Comparison of ENCODE assay signal across 17 cellular contexts in genomic region chr4:147836807-147837206, GRCh38.
DNase-seq lines count a peak whose midpoint lies in the region; ATAC-seq, FAIRE-seq and TF ChIP-seq lines count a peak whose summit lies in the region.
"Had no signal": no experiment of that assay in that cellular context is flagged by ENCODE, and none has a peak within 500 bp of the region (broad histone marks: within the 10 kb centered on the region; RNA-seq: fewer than 3 reads in every experiment).

No MANE protein-coding gene starts in this region.

- peak overlapping the region; percentile 80 for H3K4me2 ChIP-seq in GM12878 (ENCODE audit: control insufficient read depth, insufficient read depth)

- H3K27me3 Mint-ChIP-seq in CD4-positive, alpha-beta memory T cell = no peaks in the 10 kb centered on the region
- H3K27me3 Mint-ChIP-seq in nephron (ENCODE audit: low read depth) = no peaks in the 10 kb centered on the region

- FAIRE-seq in GM12878 (lab: Jason Lieb, UNC) = peak; percentile 41
- no peak for FAIRE-seq in frontal cortex (lab: Jason Lieb, UNC)
- no peak for FAIRE-seq in D721Med (lab: Jason Lieb, UNC)
- FAIRE-seq: HTR-8/SVneo, TTC549 had no signal

- intact Hi-C loops in CD4-positive, alpha-beta memory T cell (cut with micrococcal nuclease) = no loop called here
- intact Hi-C loops in GM12878 (cut with micrococcal nuclease; ENCODE audit: unreplicated experiment) = loop anchor here (5.0 kb wide), 1 partner anchor 50 kb away; no protein-coding TSS in a partner anchor

- H3K27me3 ChIP-seq in CD4-positive, alpha-beta memory T cell (ENCODE audit: insufficient read depth, low read length) = no peaks in the 10 kb centered on the region
- no peaks in the 10 kb centered on the region for H3K27me3 ChIP-seq in GM12878 (replicated peaks in 1 of 2; ENCODE audit: control insufficient read depth in 2 of 2, insufficient read depth in 2 of 2, low read length in 1 of 2)

- H3K79me2 ChIP-seq in GM12878 (ENCODE audit: control insufficient read depth, insufficient read depth, low read length) = peaks cover 8% of the 10 kb centered on the region

- RAD21 ChIA-PET in GM12878 (lab: Charles Lee; ENCODE audit: unreplicated experiment) = interaction anchor here (0.8 to 13.3 kb wide), 25 partner anchors 9 to 318 kb away, joined by 3 to 100 read pairs (median 4); partner anchors contain the start of genes ARHGAP10 and PRMT9

- POLR2A ChIA-PET in CD4-positive, alpha-beta memory T cell (lab: Charles Lee; ENCODE audit: partially characterized antibody) = no interaction called here
- POLR2A ChIA-PET in GM12878 (lab: Charles Lee) = interaction anchor here (0.7 to 1.4 kb wide), 5 partner anchors 13 to 340 kb away, joined by 3 to 4 read pairs (median 3); no protein-coding TSS in a partner anchor

- no peak for TF ChIP-seq EP300 in GM12878 (IDR thresholded peaks at IDR 0.05; ENCODE audit: borderline replicate concordance in 1 of 2, control insufficient read depth in 1 of 2, low read depth in 2 of 2, low read length in 2 of 2)

- ATAC-seq in GM19455 (IDR thresholded peaks at IDR 0.05; ENCODE audit: unreplicated experiment) (peak; percentile 47), GM12878 (peak; percentile 72)
- ATAC-seq: stimulated activated naive CD8-positive, alpha-beta T cell treated with anti-CD3 and anti-CD28 coated beads, Interleukin-15, Interleukin-2, amounts not matched to agents 100 U/mL and 50 U/mL, for 24 hours had no signal

- no peak for DNase-seq in CD4-positive, alpha-beta memory T cell
- DNase-seq in GM12878 (ENCODE audit: low read depth, low spot score) (no peak), frontal cortex (ENCODE audit: low spot score in 2 of 2) (no peak), D721Med (ENCODE audit: insufficient read length, low spot score) (no peak), SW 1271 (lab: John Stamatoyannopoulos, UW) (no peak), NCI-H2227 treated with DMSO at 0.1 percent for 48 hours (lab: John Stamatoyannopoulos, UW) (no peak)
- DNase-seq: activated CD4-positive, alpha-beta T cell treated with anti-CD3 and anti-CD28 coated beads, Interleukin-2, amount 50 U/mL, for 48 hours; COR-L47; NCI-H187; NCI-H510A; stimulated activated naive CD8-positive, alpha-beta T cell treated with anti-CD3 and anti-CD28 coated beads, Interleukin-15, Interleukin-2, amounts not matched to agents 100 U/mL and 50 U/mL, for 24 hours had no signal

- H3K9ac ChIP-seq in GM12878 (ENCODE audit: control insufficient read depth, insufficient read depth, low read length) = no peak overlapping the region

- H3K27ac ChIP-seq in CD4-positive, alpha-beta memory T cell (ENCODE audit: low read depth, low read length) = no peak overlapping the region
- H3K27ac ChIP-seq in GM12878 (ENCODE audit: control insufficient read depth, insufficient read depth) = peak overlapping the region; percentile 65

- H2AFZ ChIP-seq in GM12878 (ENCODE audit: control insufficient read depth, low read depth, low read length) = no peak overlapping the region

- peaks cover 0 to 9% (median 5%) of the 10 kb centered on the region in 4 donors for H3K4me1 Mint-ChIP-seq in CD4-positive, alpha-beta memory T cell
- peaks cover 59% of the 10 kb centered on the region for H3K4me1 Mint-ChIP-seq in nephron
- H3K4me1 Mint-ChIP-seq: memory B cell had no signal

- SMC1A ChIA-PET in GM12878 (lab: Charles Lee; ENCODE audit: uncharacterized antibody, unreplicated experiment) = interaction anchor here (0.6 to 4.6 kb wide), 22 partner anchors 10 to 134 kb away, joined by 3 to 31 read pairs (median 6); partner anchors contain the start of gene ARHGAP10

- no peak for TF ChIP-seq RAD21 in GM12878 (IDR thresholded peaks at IDR 0.05; ENCODE audit: insufficient read depth, low read depth, low read length)

- no peaks in the 10 kb centered on the region for H3K4me1 ChIP-seq in CD4-positive, alpha-beta memory T cell (ENCODE audit: insufficient read depth, low read length)
- peaks cover 21% of the 10 kb centered on the region; the same call in 1 of the 2 replicates for H3K4me1 ChIP-seq in GM12878 (ENCODE audit: control insufficient read depth, insufficient read depth, low read length)

- no peak for TF ChIP-seq POLR2A in GM12878 (IDR thresholded peaks at IDR 0.05; ENCODE audit: low read depth, low read length)

- peaks cover 0 to 2% (median 0%) of the 10 kb centered on the region in 8 donors for H3K9me3 Mint-ChIP-seq in CD4-positive, alpha-beta memory T cell
- H3K9me3 Mint-ChIP-seq in nephron = no peaks in the 10 kb centered on the region
- H3K9me3 Mint-ChIP-seq: activated T-helper 1 cell treated with anti-CD3 and anti-CD28 coated beads, Interleukin-12 subunit alpha, Interleukin-12 subunit beta, Interleukin-2, Interleukin-4 antibody, amounts not matched to agents 30 ng/mL and 10 ng/mL and 1 ng/mL, durations not matched to agents 14 hours and 24 hours and 36 hours had no signal

- CTCF ChIA-PET in CD4-positive, alpha-beta memory T cell (lab: Charles Lee; ENCODE audit: partially characterized antibody) = interaction anchor here (1.7 to 2.9 kb wide), 2 partner anchors 10 to 30 kb away, joined by 7 to 15 read pairs; no protein-coding TSS in a partner anchor
- CTCF ChIA-PET in GM12878 (lab: Yijun Ruan, JAX) = interaction anchor here (0.6 to 14.5 kb wide), 17 partner anchors 10 to 217 kb away, joined by 3 to 197 read pairs (median 5); no protein-coding TSS in a partner anchor

- no peak overlapping the region for H3K4me3 ChIP-seq in CD4-positive, alpha-beta memory T cell (ENCODE audit: low read length in 2 of 2)
- H3K4me3 ChIP-seq in GM12878 = peak overlapping the region; percentile 46; the same call in 1 of the 2 replicates

- WGBS in GM12878 (ENCODE audit: insufficient coverage, insufficient replicate concordance, low lambda C conversion rate, missing lambda C conversion rate) = 43% methylated on average over 6 of the region's 6 CpGs

- no peaks in the 10 kb centered on the region for H3K36me3 ChIP-seq in CD4-positive, alpha-beta memory T cell (ENCODE audit: insufficient read depth, low read length)
- H3K36me3 ChIP-seq in GM12878 (ENCODE audit: control insufficient read depth in 2 of 2, insufficient read depth in 2 of 2, low read length in 1 of 2) = peaks cover 0 to 2% of the 10 kb centered on the region in 2 experiments; a peak in 1 of 4 replicates

- BruUV-seq in GM12878 (replicated peaks; lab: Mats Ljungman, UMichigan) = no TSS peak

- H3K9me3 ChIP-seq in CD4-positive, alpha-beta memory T cell (ENCODE audit: control insufficient read depth in 1 of 2, low read length in 2 of 2) = no peaks in the 10 kb centered on the region
- peaks cover 10% of the 10 kb centered on the region for H3K9me3 ChIP-seq in GM12878 (replicated peaks; ENCODE audit: control insufficient read depth, insufficient read depth, low read length)

- H4K20me1 ChIP-seq in GM12878 (ENCODE audit: control insufficient read depth, insufficient read depth) = no peaks in the 10 kb centered on the region

- H3K36me3 Mint-ChIP-seq in CD4-positive, alpha-beta memory T cell = peaks cover 3 to 16% of the 10 kb centered on the region in 2 donors
- peaks cover 14% of the 10 kb centered on the region for H3K36me3 Mint-ChIP-seq in nephron (ENCODE audit: low read depth)

- TF ChIP-seq CTCF in GM12878 (IDR thresholded peaks at IDR 0.05 in 2 of 3, conservative IDR thresholded peaks at IDR 0.05 in 1 of 3; ENCODE audit: control insufficient read depth in 2 of 3, extremely low read depth in 1 of 3, insufficient read depth in 1 of 3, low read depth in 3 of 3, low read length in 3 of 3) (no peak), nephron (IDR thresholded peaks at IDR 0.05; ENCODE audit: unreplicated experiment in 3 of 3) (no peak), D721Med (IDR thresholded peaks at IDR 0.05; ENCODE audit: insufficient read depth, missing control alignments) (no peak)

- in situ Hi-C loops in GM12878 (cut with MboI) = no loop called here

- H3K27ac Mint-ChIP-seq in CD4-positive, alpha-beta memory T cell = peak overlapping the region in 4 of 7 donors; percentile 3 to 73 (median 42)
- H3K27ac Mint-ChIP-seq in nephron = peak overlapping the region in 2 of 3 experiments; percentile 9 to 70
- H3K27ac Mint-ChIP-seq: activated T-helper 1 cell treated with anti-CD3 and anti-CD28 coated beads, Interleukin-12 subunit alpha, Interleukin-12 subunit beta, Interleukin-2, Interleukin-4 antibody, amounts not matched to agents 30 ng/mL and 10 ng/mL and 1 ng/mL, durations not matched to agents 14 hours and 24 hours and 36 hours; memory B cell had no signal

- H3K4me3 Mint-ChIP-seq in CD4-positive, alpha-beta memory T cell = peak overlapping the region in 1 of 8 donors; percentile 8
- no peak overlapping the region for H3K4me3 Mint-ChIP-seq in nephron
- H3K4me3 Mint-ChIP-seq: activated T-helper 1 cell treated with anti-CD3 and anti-CD28 coated beads, Interleukin-12 subunit alpha, Interleukin-12 subunit beta, Interleukin-2, Interleukin-4 antibody, amounts not matched to agents 30 ng/mL and 10 ng/mL and 1 ng/mL, durations not matched to agents 14 hours and 24 hours and 36 hours; memory B cell had no signal

TF ChIP-seq in GM12878, 131 proteins besides CTCF, POLR2A, EP300 and RAD21 (continues in another document):
- TF ChIP-seq ZNF384 (IDR thresholded peaks at IDR 0.05; ENCODE audit: borderline replicate concordance, low read depth, low read length) (0 out of 2 replicates have a peak, but pooled peaks have one; percentile 9), CREM (IDR thresholded peaks at IDR 0.05; ENCODE audit: low read depth) (0 out of 2 replicates have a peak, but pooled peaks have one; percentile 10), YY1 (IDR thresholded peaks at IDR 0.05; ENCODE audit: low read depth, low read length) (no peak), SREBF1 (IDR thresholded peaks at IDR 0.05; ENCODE audit: low read length) (no peak), HDAC2 (IDR thresholded peaks at IDR 0.05) (no peak), TCF7 (IDR thresholded peaks at IDR 0.05; ENCODE audit: borderline replicate concordance) (0 out of 2 replicates have a peak, but pooled peaks have one; percentile 45), RELB (IDR thresholded peaks at IDR 0.05; ENCODE audit: low read depth) (0 out of 2 replicates have a peak, but pooled peaks have one; percentile 12), JUNB (IDR thresholded peaks at IDR 0.05) (peak; percentile 58), MEF2A (IDR thresholded peaks at IDR 0.05; ENCODE audit: insufficient read depth, low read depth, low read length) (peak; percentile 73; the same call in 1 of the 2 replicates), HDGF (IDR thresholded peaks at IDR 0.05) (no peak)
